Comparison of ENCODE assay signal across 8 cellular contexts in the genomic region with DNA sequence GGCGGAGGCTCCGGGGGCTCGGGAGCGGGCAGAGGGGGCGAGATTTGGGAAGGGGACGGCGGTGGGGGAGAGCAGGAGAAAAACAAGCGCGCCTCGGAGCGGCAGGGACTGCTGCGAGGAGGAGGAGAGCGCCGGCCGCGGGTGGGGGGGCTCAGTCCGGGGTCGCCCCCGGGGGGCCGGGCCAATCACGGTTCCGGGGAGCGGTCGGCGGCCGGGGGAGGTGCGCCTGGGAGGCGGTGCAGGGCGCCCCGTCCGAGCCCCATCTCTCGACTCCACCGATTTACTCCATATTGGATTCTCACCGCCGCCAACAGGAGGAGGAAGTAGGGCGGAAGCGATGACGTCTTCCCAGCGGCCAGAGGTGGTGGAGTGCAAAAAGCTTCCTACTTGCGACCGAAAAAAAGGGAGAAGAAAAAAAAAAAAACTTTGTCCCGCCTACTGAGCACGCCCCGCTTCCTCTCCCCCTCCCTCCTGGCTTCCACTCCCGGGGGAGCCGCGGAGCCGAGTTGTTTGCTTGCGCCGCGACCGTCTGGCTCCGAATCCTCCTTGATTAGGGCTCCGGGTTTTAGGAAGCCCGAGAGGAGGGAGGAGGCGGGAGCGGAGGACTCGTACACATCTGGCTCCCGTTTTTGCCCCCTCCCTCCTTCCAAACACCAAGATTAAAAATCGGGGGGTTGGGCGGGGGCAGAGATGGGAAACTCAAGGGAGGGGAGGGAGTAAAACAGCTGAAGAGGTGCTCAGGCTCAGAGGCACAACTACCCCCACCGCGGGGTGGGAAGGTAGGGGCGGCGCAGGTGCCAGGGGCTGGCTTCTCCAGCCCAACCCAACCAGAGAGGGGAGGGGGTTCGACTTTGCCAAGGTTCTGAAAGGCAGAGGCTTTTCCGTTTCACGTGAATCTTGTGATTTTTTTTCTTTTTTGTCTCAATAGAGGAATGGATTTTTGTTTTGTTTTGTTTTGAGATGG. TPM values are rescaled to one million over a fixed set of nuclear protein-coding genes. Genes with fewer than 3 reads are reported as not detected.
DNase-seq lines count a peak whose midpoint lies in the region; ATAC-seq and TF ChIP-seq lines count a peak whose summit lies in the region.

A gene with protein sequence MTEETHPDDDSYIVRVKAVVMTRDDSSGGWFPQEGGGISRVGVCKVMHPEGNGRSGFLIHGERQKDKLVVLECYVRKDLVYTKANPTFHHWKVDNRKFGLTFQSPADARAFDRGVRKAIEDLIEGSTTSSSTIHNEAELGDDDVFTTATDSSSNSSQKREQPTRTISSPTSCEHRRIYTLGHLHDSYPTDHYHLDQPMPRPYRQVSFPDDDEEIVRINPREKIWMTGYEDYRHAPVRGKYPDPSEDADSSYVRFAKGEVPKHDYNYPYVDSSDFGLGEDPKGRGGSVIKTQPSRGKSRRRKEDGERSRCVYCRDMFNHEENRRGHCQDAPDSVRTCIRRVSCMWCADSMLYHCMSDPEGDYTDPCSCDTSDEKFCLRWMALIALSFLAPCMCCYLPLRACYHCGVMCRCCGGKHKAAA (minus strand): TSS at position 373 of the 964 bp plus-strand sequence. CDS start 612 bp downstream, outside the sequence.

- H3K36me3 ChIP-seq in OCI-LY3 (replicated peaks; ENCODE audit: low read depth, low read length) (peaks cover 7% of the 10 kb centered on the region), mucosa of descending colon (ENCODE audit: low read depth) (no peaks in the 10 kb centered on the region)

- H4K20me1 ChIP-seq in OCI-LY3 (ENCODE audit: insufficient read depth, low read length) = peaks cover 28% of the 10 kb centered on the region

- H3K27ac ChIP-seq in OCI-LY3 (ENCODE audit: low read length) = peak within 1 kb of the TSS; percentile 76

- H3K9ac ChIP-seq in OCI-LY3 (ENCODE audit: low read length) = peak within 1 kb of the TSS; percentile 87

- peaks cover 30% of the 10 kb centered on the region for H3K4me1 Mint-ChIP-seq in CD14-positive monocyte

- H3K27ac Mint-ChIP-seq in CD14-positive monocyte = peak within 1 kb of the TSS in 6 of 7 donors; percentile 80 to 93 (median 86)

- H2AFZ ChIP-seq in OCI-LY3 (ENCODE audit: low read depth, low read length) = peak within 1 kb of the TSS; percentile 63; the same call in 1 of the 2 replicates

- H3K9me3 ChIP-seq in OCI-LY3 (ENCODE audit: insufficient read depth, low read length) (no peaks in the 10 kb centered on the region), mucosa of descending colon (no peaks in the 10 kb centered on the region)

- ATAC-seq in GM19468 (IDR thresholded peaks at IDR 0.05; ENCODE audit: extremely low read depth, unreplicated experiment) (peak; percentile 10), mucosa of descending colon (peak; percentile 65)

- intact Hi-C loops in CD14-positive monocyte (cut with micrococcal nuclease) (loop anchor here (5.0 to 10.0 kb wide), 5 partner anchors 65 to 368 kb away; a partner anchor contains a TSS), mucosa of descending colon (cut with DNase I, micrococcal nuclease) (loop anchor here in 1 of 2 donors (5.0 to 10.0 kb wide), 2 partner anchors 48 to 120 kb away; no protein-coding TSS in a partner anchor)

- TF ChIP-seq CTCF in CD14-positive monocyte (IDR thresholded peaks at IDR 0.05) = no peak
- no peak for TF ChIP-seq CTCF in OCI-LY3 (IDR thresholded peaks at IDR 0.05; ENCODE audit: low read depth, low read length)
- no peak for TF ChIP-seq CTCF in epithelial cell of proximal tubule (conservative IDR thresholded peaks at IDR 0.05; ENCODE audit: low read depth, low read length)
- TF ChIP-seq CTCF in mucosa of descending colon (IDR thresholded peaks at IDR 0.05) = no peak

- peak within 1 kb of the TSS; percentile 86 for H3K4me2 ChIP-seq in OCI-LY3 (ENCODE audit: low read length)

- peaks cover 0 to 12% (median 3%) of the 10 kb centered on the region in 7 donors for H3K9me3 Mint-ChIP-seq in CD14-positive monocyte

- H3K4me3 Mint-ChIP-seq in CD14-positive monocyte = peak within 1 kb of the TSS; percentile 96

- DNase-seq in CD14-positive monocyte (ENCODE audit: low spot score) (peak; percentile 92), HuH-7.5 (ENCODE audit: low spot score) (peak; percentile 87), epithelial cell of proximal tubule (ENCODE audit: low read depth) (peak; percentile 82), mucosa of descending colon (peak; percentile 90 to 91 (median 91))
- peak; percentile 67 for DNase-seq in activated T-cell treated with anti-CD3 and anti-CD28 coated beads, Interleukin-2, amount 50 U/mL, for 1 hour
- DNase-seq in stimulated activated CD8-positive, alpha-beta memory T cell treated with anti-CD3 and anti-CD28 coated beads, Interleukin-7, amount 100 ng/mL, for 24 hours (ENCODE audit: low read depth) = peak; percentile 50

- peaks cover 45 to 74% (median 56%) of the 10 kb centered on the region in 3 donors for H3K27me3 Mint-ChIP-seq in CD14-positive monocyte (ENCODE audit: low read depth in 3 of 3)

- peaks cover 15% of the 10 kb centered on the region for H3K27me3 ChIP-seq in OCI-LY3 (ENCODE audit: low read depth, low read length)

- H3K4me3 ChIP-seq in OCI-LY3 (ENCODE audit: low read length) = peak within 1 kb of the TSS; percentile 98
- H3K4me3 ChIP-seq in epithelial cell of proximal tubule (ENCODE audit: low read depth, low read length) = peak within 1 kb of the TSS; percentile 74
- peak within 1 kb of the TSS; percentile 52 for H3K4me3 ChIP-seq in mucosa of descending colon

- peaks cover 0 to 17% of the 10 kb centered on the region in 2 donors for H3K36me3 Mint-ChIP-seq in CD14-positive monocyte

- H3K4me1 ChIP-seq in OCI-LY3 (ENCODE audit: low read length) (peaks cover 16% of the 10 kb centered on the region), mucosa of descending colon (ENCODE audit: low read depth) (peaks cover 25% of the 10 kb centered on the region)

- peaks cover 43% of the 10 kb centered on the region for H3K79me2 ChIP-seq in OCI-LY3 (ENCODE audit: low read length)

RNA-seq across cellular contexts. Expression of the gene that starts here (rescaled TPM):
- polyA plus RNA-seq in CD14-positive monocyte = under 1 TPM; 0.20 to 0.33 TPM
- 10.5 and 11.1 TPM in 2 replicates for total RNA-seq in epithelial cell of proximal tubule
- total RNA-seq in mucosa of descending colon = 10 to 100 TPM; 38.1 to 65.0 (median 43.4) TPM

Comparison
In these comparisons a context has a peak if more than half of its experiments do, and no peak if none do; other contexts are left out.
1. Peak in every context shown above with its lines: DNase-seq, ATAC-seq, H3K4me3 ChIP-seq and H3K27ac ChIP-seq.
2. Peak in DNase-seq in CD14-positive monocyte; RNA of the gene not detected or under 1 TPM.